In genomic region chr15:40893733-40894688, GRCh38 we compare ENCODE assay signal across 1 cellular context.
A peak's percentile ranks its signal among the peaks of the same experiment; 100 is the strongest.
TF ChIP-seq lines count a peak whose summit lies in the region.

Gene VPS18, plus strand, starts transcription at chr15:40894450. Its CDS starts 319 bp downstream, at chr15:40894769.

TF ChIP-seq in HepG2, 621 proteins besides CTCF, POLR2A, EP300 and RAD21 (continued from another document and continues in another):
- TF ChIP-seq SMAD1 (CRISPR knock-in tag; IDR thresholded peaks at IDR 0.05; ENCODE audit: borderline replicate concordance, low read depth) (0 out of 2 replicates have a peak, but pooled peaks have one; percentile 77), ELF3 (CRISPR knock-in tag; IDR thresholded peaks at IDR 0.05) (peak; percentile 80), HIC2 (CRISPR knock-in tag; IDR thresholded peaks at IDR 0.05; ENCODE audit: low read depth) (peak; percentile 60; the same call in 1 of the 2 replicates), ZBTB2 (CRISPR knock-in tag; IDR thresholded peaks at IDR 0.05; ENCODE audit: low read depth) (peak; percentile 17; the same call in 1 of the 2 replicates), SALL1 (CRISPR knock-in tag; IDR thresholded peaks at IDR 0.05) (peak; percentile 43), ZNF160 (CRISPR knock-in tag; IDR thresholded peaks at IDR 0.05) (peak; percentile 50; the same call in 1 of the 2 replicates), FOSL2 (CRISPR knock-in tag; IDR thresholded peaks at IDR 0.05) (peak; percentile 52), ZNF772 (CRISPR knock-in tag; IDR thresholded peaks at IDR 0.05) (peak; percentile 76; the same call in 1 of the 2 replicates), ZNF607 (CRISPR knock-in tag; IDR thresholded peaks at IDR 0.05; ENCODE audit: borderline replicate concordance) (no peak), ZBTB8A (CRISPR knock-in tag; IDR thresholded peaks at IDR 0.05; ENCODE audit: borderline replicate concordance, low read depth) (peak; percentile 35; the same call in 1 of the 2 replicates), ZNF530 (CRISPR knock-in tag; IDR thresholded peaks at IDR 0.05; ENCODE audit: low read depth) (no peak; the same call in 1 of the 2 replicates), ZSCAN29 (CRISPR knock-in tag; conservative IDR thresholded peaks at IDR 0.05) (no peak), ZBTB21 (CRISPR knock-in tag; IDR thresholded peaks at IDR 0.05) (peak; percentile 55; the same call in 1 of the 2 replicates), ERF (CRISPR knock-in tag; IDR thresholded peaks at IDR 0.05) (peak; percentile 59; the same call in 1 of the 2 replicates), ZNF512 (CRISPR knock-in tag; IDR thresholded peaks at IDR 0.05) (no peak), TFDP1 (CRISPR knock-in tag; IDR thresholded peaks at IDR 0.05; ENCODE audit: borderline replicate concordance) (peak; percentile 91), MAFG (CRISPR knock-in tag; IDR thresholded peaks at IDR 0.05) (no peak), ZNF598 (CRISPR knock-in tag; IDR thresholded peaks at IDR 0.05; ENCODE audit: borderline replicate concordance) (peak; percentile 33; the same call in 1 of the 2 replicates), BHLHE40 (IDR thresholded peaks at IDR 0.05; ENCODE audit: low read length) (no peak), THAP11 (CRISPR knock-in tag; IDR thresholded peaks at IDR 0.05) (peak; percentile 89), RBM39 (IDR thresholded peaks at IDR 0.05; ENCODE audit: low read depth, low read length, poor library complexity, severe bottlenecking) (peak; percentile 53), HDAC1 (CRISPR knock-in tag; IDR thresholded peaks at IDR 0.05) (peak; percentile 87), RBFOX2 (IDR thresholded peaks at IDR 0.05; ENCODE audit: low read depth, low read length) (peak; percentile 72), MEIS2 (CRISPR knock-in tag; IDR thresholded peaks at IDR 0.05) (0 out of 2 replicates have a peak, but pooled peaks have one; percentile 21), HINFP (CRISPR knock-in tag; IDR thresholded peaks at IDR 0.05; ENCODE audit: low read depth) (no peak; the same call in 1 of the 2 replicates), ZNF616 (CRISPR knock-in tag; IDR thresholded peaks at IDR 0.05; ENCODE audit: low read depth) (0 out of 2 replicates have a peak, but pooled peaks have one; percentile 50), ZNF18 (CRISPR knock-in tag; IDR thresholded peaks at IDR 0.05; ENCODE audit: insufficient replicate concordance) (peak; percentile 85), BRCA1 (CRISPR knock-in tag; IDR thresholded peaks at IDR 0.05) (no peak)
- TF ChIP-seq, protein P1, sequence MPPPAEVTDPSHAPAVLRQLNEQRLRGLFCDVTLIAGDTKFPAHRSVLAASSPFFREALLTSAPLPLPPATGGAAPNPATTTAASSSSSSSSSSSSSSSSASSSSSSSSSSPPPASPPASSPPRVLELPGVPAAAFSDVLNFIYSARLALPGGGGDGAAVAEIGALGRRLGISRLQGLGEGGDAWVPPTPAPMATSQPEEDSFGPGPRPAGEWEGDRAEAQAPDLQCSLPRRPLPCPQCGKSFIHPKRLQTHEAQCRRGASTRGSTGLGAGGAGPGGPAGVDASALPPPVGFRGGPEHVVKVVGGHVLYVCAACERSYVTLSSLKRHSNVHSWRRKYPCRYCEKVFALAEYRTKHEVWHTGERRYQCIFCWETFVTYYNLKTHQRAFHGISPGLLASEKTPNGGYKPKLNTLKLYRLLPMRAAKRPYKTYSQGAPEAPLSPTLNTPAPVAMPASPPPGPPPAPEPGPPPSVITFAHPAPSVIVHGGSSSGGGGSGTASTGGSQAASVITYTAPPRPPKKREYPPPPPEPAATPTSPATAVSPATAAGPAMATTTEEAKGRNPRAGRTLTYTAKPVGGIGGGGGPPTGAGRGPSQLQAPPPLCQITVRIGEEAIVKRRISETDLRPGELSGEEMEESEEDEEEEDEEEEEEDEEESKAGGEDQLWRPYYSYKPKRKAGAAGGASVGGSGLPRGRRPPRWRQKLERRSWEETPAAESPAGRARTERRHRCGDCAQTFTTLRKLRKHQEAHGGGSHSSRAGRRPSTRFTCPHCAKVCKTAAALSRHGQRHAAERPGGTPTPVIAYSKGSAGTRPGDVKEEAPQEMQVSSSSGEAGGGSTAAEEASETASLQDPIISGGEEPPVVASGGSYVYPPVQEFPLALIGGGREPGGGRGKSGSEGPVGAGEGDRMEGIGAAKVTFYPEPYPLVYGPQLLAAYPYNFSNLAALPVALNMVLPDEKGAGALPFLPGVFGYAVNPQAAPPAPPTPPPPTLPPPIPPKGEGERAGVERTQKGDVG (CRISPR knock-in tag; IDR thresholded peaks at IDR 0.05; ENCODE audit: borderline replicate concordance) = peak; percentile 25; the same call in 1 of the 2 replicates
- TF ChIP-seq, protein P2, sequence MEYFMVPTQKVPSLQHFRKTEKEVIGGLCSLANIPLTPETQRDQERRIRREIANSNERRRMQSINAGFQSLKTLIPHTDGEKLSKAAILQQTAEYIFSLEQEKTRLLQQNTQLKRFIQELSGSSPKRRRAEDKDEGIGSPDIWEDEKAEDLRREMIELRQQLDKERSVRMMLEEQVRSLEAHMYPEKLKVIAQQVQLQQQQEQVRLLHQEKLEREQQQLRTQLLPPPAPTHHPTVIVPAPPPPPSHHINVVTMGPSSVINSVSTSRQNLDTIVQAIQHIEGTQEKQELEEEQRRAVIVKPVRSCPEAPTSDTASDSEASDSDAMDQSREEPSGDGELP (IDR thresholded peaks at IDR 0.05; ENCODE audit: borderline replicate concordance, low read depth) = peak; percentile 98
- TF ChIP-seq, protein P3, sequence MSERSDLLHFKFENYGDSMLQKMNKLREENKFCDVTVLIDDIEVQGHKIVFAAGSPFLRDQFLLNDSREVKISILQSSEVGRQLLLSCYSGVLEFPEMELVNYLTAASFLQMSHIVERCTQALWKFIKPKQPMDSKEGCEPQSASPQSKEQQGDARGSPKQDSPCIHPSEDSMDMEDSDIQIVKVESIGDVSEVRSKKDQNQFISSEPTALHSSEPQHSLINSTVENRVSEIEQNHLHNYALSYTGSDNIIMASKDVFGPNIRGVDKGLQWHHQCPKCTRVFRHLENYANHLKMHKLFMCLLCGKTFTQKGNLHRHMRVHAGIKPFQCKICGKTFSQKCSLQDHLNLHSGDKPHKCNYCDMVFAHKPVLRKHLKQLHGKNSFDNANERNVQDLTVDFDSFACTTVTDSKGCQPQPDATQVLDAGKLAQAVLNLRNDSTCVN (CRISPR knock-in tag; IDR thresholded peaks at IDR 0.05; ENCODE audit: borderline replicate concordance) = no peak
- TF ChIP-seq, protein P4, sequence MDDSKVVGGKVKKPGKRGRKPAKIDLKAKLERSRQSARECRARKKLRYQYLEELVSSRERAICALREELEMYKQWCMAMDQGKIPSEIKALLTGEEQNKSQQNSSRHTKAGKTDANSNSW (CRISPR knock-in tag; IDR thresholded peaks at IDR 0.05; ENCODE audit: borderline replicate concordance) = peak; percentile 17; the same call in 1 of the 2 replicates
- TF ChIP-seq, protein P5, sequence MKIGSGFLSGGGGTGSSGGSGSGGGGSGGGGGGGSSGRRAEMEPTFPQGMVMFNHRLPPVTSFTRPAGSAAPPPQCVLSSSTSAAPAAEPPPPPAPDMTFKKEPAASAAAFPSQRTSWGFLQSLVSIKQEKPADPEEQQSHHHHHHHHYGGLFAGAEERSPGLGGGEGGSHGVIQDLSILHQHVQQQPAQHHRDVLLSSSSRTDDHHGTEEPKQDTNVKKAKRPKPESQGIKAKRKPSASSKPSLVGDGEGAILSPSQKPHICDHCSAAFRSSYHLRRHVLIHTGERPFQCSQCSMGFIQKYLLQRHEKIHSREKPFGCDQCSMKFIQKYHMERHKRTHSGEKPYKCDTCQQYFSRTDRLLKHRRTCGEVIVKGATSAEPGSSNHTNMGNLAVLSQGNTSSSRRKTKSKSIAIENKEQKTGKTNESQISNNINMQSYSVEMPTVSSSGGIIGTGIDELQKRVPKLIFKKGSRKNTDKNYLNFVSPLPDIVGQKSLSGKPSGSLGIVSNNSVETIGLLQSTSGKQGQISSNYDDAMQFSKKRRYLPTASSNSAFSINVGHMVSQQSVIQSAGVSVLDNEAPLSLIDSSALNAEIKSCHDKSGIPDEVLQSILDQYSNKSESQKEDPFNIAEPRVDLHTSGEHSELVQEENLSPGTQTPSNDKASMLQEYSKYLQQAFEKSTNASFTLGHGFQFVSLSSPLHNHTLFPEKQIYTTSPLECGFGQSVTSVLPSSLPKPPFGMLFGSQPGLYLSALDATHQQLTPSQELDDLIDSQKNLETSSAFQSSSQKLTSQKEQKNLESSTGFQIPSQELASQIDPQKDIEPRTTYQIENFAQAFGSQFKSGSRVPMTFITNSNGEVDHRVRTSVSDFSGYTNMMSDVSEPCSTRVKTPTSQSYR (CRISPR knock-in tag; IDR thresholded peaks at IDR 0.05; ENCODE audit: borderline replicate concordance) = peak; percentile 21; the same call in 1 of the 2 replicates
- TF ChIP-seq, protein P6, sequence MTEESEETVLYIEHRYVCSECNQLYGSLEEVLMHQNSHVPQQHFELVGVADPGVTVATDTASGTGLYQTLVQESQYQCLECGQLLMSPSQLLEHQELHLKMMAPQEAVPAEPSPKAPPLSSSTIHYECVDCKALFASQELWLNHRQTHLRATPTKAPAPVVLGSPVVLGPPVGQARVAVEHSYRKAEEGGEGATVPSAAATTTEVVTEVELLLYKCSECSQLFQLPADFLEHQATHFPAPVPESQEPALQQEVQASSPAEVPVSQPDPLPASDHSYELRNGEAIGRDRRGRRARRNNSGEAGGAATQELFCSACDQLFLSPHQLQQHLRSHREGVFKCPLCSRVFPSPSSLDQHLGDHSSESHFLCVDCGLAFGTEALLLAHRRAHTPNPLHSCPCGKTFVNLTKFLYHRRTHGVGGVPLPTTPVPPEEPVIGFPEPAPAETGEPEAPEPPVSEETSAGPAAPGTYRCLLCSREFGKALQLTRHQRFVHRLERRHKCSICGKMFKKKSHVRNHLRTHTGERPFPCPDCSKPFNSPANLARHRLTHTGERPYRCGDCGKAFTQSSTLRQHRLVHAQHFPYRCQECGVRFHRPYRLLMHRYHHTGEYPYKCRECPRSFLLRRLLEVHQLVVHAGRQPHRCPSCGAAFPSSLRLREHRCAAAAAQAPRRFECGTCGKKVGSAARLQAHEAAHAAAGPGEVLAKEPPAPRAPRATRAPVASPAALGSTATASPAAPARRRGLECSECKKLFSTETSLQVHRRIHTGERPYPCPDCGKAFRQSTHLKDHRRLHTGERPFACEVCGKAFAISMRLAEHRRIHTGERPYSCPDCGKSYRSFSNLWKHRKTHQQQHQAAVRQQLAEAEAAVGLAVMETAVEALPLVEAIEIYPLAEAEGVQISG (CRISPR knock-in tag; IDR thresholded peaks at IDR 0.05) = peak; percentile 64
